Comparison of ENCODE assay signal across 2 cellular contexts in the genomic region with DNA sequence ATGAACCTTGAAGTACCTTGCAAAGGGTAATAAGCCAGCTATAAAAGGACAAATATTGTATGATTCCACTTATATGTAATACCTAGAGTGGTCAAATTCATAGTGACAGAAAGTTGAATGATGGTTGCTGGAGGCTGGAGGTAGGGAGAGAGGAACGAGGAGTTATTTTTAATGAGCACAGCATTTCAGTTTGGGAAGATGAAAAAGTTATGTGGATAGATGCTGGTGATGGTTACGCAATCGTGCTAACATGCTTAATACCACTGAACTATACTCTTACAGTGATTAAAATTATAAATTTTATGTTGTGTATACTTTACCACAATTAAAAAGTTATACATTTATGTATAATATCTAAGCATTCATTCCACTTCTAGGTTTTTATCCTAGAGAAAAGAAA.
A peak's percentile ranks its signal among the peaks of the same experiment; 100 is the strongest.
TF ChIP-seq lines count a peak whose summit lies in the region.

No MANE protein-coding gene starts in this region.

TF ChIP-seq in HepG2, 621 proteins besides CTCF, POLR2A, EP300 and RAD21 (continued from another document):
- TF ChIP-seq ZNF318 (CRISPR knock-in tag; IDR thresholded peaks at IDR 0.05) (no peak), SKI (IDR thresholded peaks at IDR 0.05; ENCODE audit: partially characterized antibody) (no peak), ZNF317 (CRISPR knock-in tag; IDR thresholded peaks at IDR 0.05) (no peak), ZNF564 (CRISPR knock-in tag; IDR thresholded peaks at IDR 0.05) (no peak)

TF ChIP-seq in K562, 482 proteins besides CTCF, POLR2A, EP300 and RAD21 (continued from another document):
- TF ChIP-seq NR2C2 (CRISPR knock-in tag; IDR thresholded peaks at IDR 0.05) = no peak
- no peak for TF ChIP-seq NR2C2 (tag; IDR thresholded peaks at IDR 0.05)
- no peak for TF ChIP-seq CEBPG (CRISPR knock-in tag; IDR thresholded peaks at IDR 0.05)
- peak; percentile 35 to 90; a peak in 2 of 4 replicates for TF ChIP-seq CEBPG (tag; conservative IDR thresholded peaks at IDR 0.05 in 1 of 2, IDR thresholded peaks at IDR 0.05 in 1 of 2)
- no peak for TF ChIP-seq TCF3 (CRISPR knock-in tag; IDR thresholded peaks at IDR 0.05)
- no peak for TF ChIP-seq ZNF318 (IDR thresholded peaks at IDR 0.05; ENCODE audit: borderline replicate concordance in 1 of 2, low read depth in 1 of 2)
- TF ChIP-seq, protein P1, sequence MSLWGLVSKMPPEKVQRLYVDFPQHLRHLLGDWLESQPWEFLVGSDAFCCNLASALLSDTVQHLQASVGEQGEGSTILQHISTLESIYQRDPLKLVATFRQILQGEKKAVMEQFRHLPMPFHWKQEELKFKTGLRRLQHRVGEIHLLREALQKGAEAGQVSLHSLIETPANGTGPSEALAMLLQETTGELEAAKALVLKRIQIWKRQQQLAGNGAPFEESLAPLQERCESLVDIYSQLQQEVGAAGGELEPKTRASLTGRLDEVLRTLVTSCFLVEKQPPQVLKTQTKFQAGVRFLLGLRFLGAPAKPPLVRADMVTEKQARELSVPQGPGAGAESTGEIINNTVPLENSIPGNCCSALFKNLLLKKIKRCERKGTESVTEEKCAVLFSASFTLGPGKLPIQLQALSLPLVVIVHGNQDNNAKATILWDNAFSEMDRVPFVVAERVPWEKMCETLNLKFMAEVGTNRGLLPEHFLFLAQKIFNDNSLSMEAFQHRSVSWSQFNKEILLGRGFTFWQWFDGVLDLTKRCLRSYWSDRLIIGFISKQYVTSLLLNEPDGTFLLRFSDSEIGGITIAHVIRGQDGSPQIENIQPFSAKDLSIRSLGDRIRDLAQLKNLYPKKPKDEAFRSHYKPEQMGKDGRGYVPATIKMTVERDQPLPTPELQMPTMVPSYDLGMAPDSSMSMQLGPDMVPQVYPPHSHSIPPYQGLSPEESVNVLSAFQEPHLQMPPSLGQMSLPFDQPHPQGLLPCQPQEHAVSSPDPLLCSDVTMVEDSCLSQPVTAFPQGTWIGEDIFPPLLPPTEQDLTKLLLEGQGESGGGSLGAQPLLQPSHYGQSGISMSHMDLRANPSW (CRISPR knock-in tag; IDR thresholded peaks at IDR 0.05) = no peak
- no peak for TF ChIP-seq ZNF449 (CRISPR knock-in tag; IDR thresholded peaks at IDR 0.05)
- TF ChIP-seq ETV1 (tag; conservative IDR thresholded peaks at IDR 0.05; ENCODE audit: low read depth) = no peak
TF ChIP-seq in K562: peak in this region for 2.
